In genomic region chr12:83676896-83677295, GRCh38 we compare ENCODE assay signal across 28 cellular contexts.
"Had no signal": no experiment of that assay in that cellular context is flagged by ENCODE, and none has a peak within 500 bp of the region (broad histone marks: within the 10 kb centered on the region; RNA-seq: fewer than 3 reads in every experiment).

No MANE protein-coding gene starts in this region.

- H3K36me3 Mint-ChIP-seq: activated CD8-positive, alpha-beta memory T cell treated with anti-CD3 and anti-CD28 coated beads, Interleukin-2, amount 10 ng/mL, durations not matched to agents 7 days and 5 days; activated naive CD4-positive, alpha-beta T cell treated with anti-CD3 and anti-CD28 coated beads, Interleukin-2, amount 50 U/mL, for 24 hours; mesothelial cell of epicardium; naive B cell had no signal

- H3K4me1 ChIP-seq: gastroesophageal sphincter, pancreas, psoas muscle, tibial nerve had no signal

- H3K4me3 Mint-ChIP-seq: activated B cell treated with CpG ODN at 0.5 μM for 24 hours; activated CD8-positive, alpha-beta memory T cell treated with anti-CD3 and anti-CD28 coated beads, Interleukin-2, amount 10 ng/mL, durations not matched to agents 7 days and 5 days; activated CD8-positive, alpha-beta T cell treated with anti-CD3 and anti-CD28 coated beads, Interleukin-2, amount 10 ng/mL, durations not matched to agents 7 days and 5 days; activated naive CD4-positive, alpha-beta T cell treated with anti-CD3 and anti-CD28 coated beads, Interleukin-2, amount 50 U/mL, for 24 hours; activated naive CD8-positive, alpha-beta T cell treated with anti-CD3 and anti-CD28 coated beads, Interleukin-2, amount 50 U/mL, for 24 hours; effector memory CD8-positive, alpha-beta T cell; mesothelial cell of epicardium; naive B cell had no signal

- H3K36me3 ChIP-seq: gastroesophageal sphincter, pancreas, sigmoid colon, tibial nerve had no signal

- H3K9me3 Mint-ChIP-seq: activated B cell treated with CpG ODN at 0.5 μM for 24 hours; activated naive CD4-positive, alpha-beta T cell treated with anti-CD3 and anti-CD28 coated beads, Interleukin-2, amount 50 U/mL, for 24 hours; activated naive CD8-positive, alpha-beta T cell treated with anti-CD3 and anti-CD28 coated beads, Interleukin-2, amount 50 U/mL, for 24 hours; activated T-helper 2 cell treated with anti-CD3 and anti-CD28 coated beads, Interferon-gamma antibody, Interleukin-2, Interleukin-4, amounts not matched to agents 10 μg/mL and 5 μg/mL and 100 μg/mL, durations not matched to agents 14 hours and 24 hours and 36 hours; effector memory CD8-positive, alpha-beta T cell; mesothelial cell of epicardium had no signal

- H3K4me1 Mint-ChIP-seq: activated B cell treated with CpG ODN at 0.5 μM for 24 hours; activated CD8-positive, alpha-beta memory T cell treated with anti-CD3 and anti-CD28 coated beads, Interleukin-2, amount 10 ng/mL, durations not matched to agents 7 days and 5 days; activated naive CD4-positive, alpha-beta T cell treated with anti-CD3 and anti-CD28 coated beads, Interleukin-2, amount 50 U/mL, for 24 hours; activated naive CD8-positive, alpha-beta T cell treated with anti-CD3 and anti-CD28 coated beads, Interleukin-2, amount 50 U/mL, for 24 hours; mesothelial cell of epicardium; naive B cell had no signal

- H3K4me3 ChIP-seq: gastroesophageal sphincter, pancreas, psoas muscle, sigmoid colon, tibial nerve had no signal

- H3K27me3 ChIP-seq: gastroesophageal sphincter, pancreas, sigmoid colon, tibial nerve had no signal

- DNase-seq: activated B cell treated with CpG ODN at 0.5 μM for 24 hours; activated CD4-positive, alpha-beta T cell treated with anti-CD3 and anti-CD28 coated beads, Interleukin-2, amount 50 U/mL, for 1 hour; activated CD8-positive, alpha-beta memory T cell treated with anti-CD3 and anti-CD28 coated beads, Interleukin-2, amount 10 ng/mL, durations not matched to agents 7 days and 5 days; activated CD8-positive, alpha-beta T cell treated with anti-CD3 and anti-CD28 coated beads, Interleukin-2, amount 10 ng/mL, durations not matched to agents 7 days and 5 days; activated naive CD8-positive, alpha-beta T cell treated with anti-CD3 and anti-CD28 coated beads, Interleukin-2, amount 50 U/mL, for 24 hours; activated T-cell treated with anti-CD3 and anti-CD28 coated beads, Interleukin-2, amount 50 U/mL, for 48 hours; amygdala; caudate nucleus; cortex of kidney; effector memory CD8-positive, alpha-beta T cell; hippocampal formation; kidney; left colon; naive B cell; pancreas; psoas muscle; sigmoid colon; small intestine; stimulated activated CD4-positive, alpha-beta T cell treated with anti-CD3 and anti-CD28 coated beads, Interleukin-1b, Interleukin-23, amount 100 ng/mL, for 48 hours; stimulated activated CD4-positive, alpha-beta T cell treated with anti-CD3 and anti-CD28 coated beads, Interleukin-4, amount 100 ng/mL, for 4 hours; stimulated activated CD8-positive, alpha-beta memory T cell treated with anti-CD3 and anti-CD28 coated beads, Interleukin-4, amount 100 ng/mL, for 48 hours; stimulated activated naive CD4-positive, alpha-beta T cell; T-helper 2 cell had no signal

- ATAC-seq: activated CD8-positive, alpha-beta memory T cell treated with anti-CD3 and anti-CD28 coated beads, Interleukin-2, amount 10 ng/mL, durations not matched to agents 7 days and 5 days; activated CD8-positive, alpha-beta T cell treated with anti-CD3 and anti-CD28 coated beads, Interleukin-2, amount 10 ng/mL, durations not matched to agents 7 days and 5 days; activated naive CD8-positive, alpha-beta T cell treated with anti-CD3 and anti-CD28 coated beads, Interleukin-2, amount 50 U/mL, for 24 hours; effector memory CD8-positive, alpha-beta T cell; gastroesophageal sphincter; left colon; pancreas; psoas muscle had no signal

- H3K27me3 Mint-ChIP-seq: activated B cell treated with CpG ODN at 0.5 μM for 24 hours; activated CD8-positive, alpha-beta memory T cell treated with anti-CD3 and anti-CD28 coated beads, Interleukin-2, amount 10 ng/mL, durations not matched to agents 7 days and 5 days; activated naive CD4-positive, alpha-beta T cell treated with anti-CD3 and anti-CD28 coated beads, Interleukin-2, amount 50 U/mL, for 24 hours; activated naive CD8-positive, alpha-beta T cell treated with anti-CD3 and anti-CD28 coated beads, Interleukin-2, amount 50 U/mL, for 24 hours; effector memory CD8-positive, alpha-beta T cell; naive B cell had no signal

- H3K27ac Mint-ChIP-seq: activated B cell treated with CpG ODN at 0.5 μM for 24 hours; activated CD8-positive, alpha-beta memory T cell treated with anti-CD3 and anti-CD28 coated beads, Interleukin-2, amount 10 ng/mL, durations not matched to agents 7 days and 5 days; activated CD8-positive, alpha-beta T cell treated with anti-CD3 and anti-CD28 coated beads, Interleukin-2, amount 10 ng/mL, durations not matched to agents 7 days and 5 days; activated naive CD4-positive, alpha-beta T cell treated with anti-CD3 and anti-CD28 coated beads, Interleukin-2, amount 50 U/mL, for 24 hours; activated naive CD8-positive, alpha-beta T cell treated with anti-CD3 and anti-CD28 coated beads, Interleukin-2, amount 50 U/mL, for 24 hours; activated T-helper 2 cell treated with anti-CD3 and anti-CD28 coated beads, Interferon-gamma antibody, Interleukin-2, Interleukin-4, amounts not matched to agents 10 μg/mL and 5 μg/mL and 100 μg/mL, durations not matched to agents 14 hours and 24 hours and 36 hours; effector memory CD8-positive, alpha-beta T cell; mesothelial cell of epicardium; naive B cell had no signal

- H3K9me3 ChIP-seq: gastroesophageal sphincter, pancreas, psoas muscle, sigmoid colon, tibial nerve had no signal
